In genomic region chr19:52189745-52190678, GRCh38 we compare ENCODE assay signal across 8 cellular contexts. TPM values are rescaled to one million over a fixed set of nuclear protein-coding genes. Genes with fewer than 3 reads are reported as not detected.
A peak's percentile ranks its signal among the peaks of the same experiment; 100 is the strongest.
DNase-seq lines count a peak whose midpoint lies in the region; ATAC-seq and TF ChIP-seq lines count a peak whose summit lies in the region.

Gene PPP2R1A, plus strand, starts transcription at chr19:52190052. Its CDS starts 45 bp downstream, at chr19:52190097.

- H4K20me1 ChIP-seq in BLaER1: peaks cover 44% of the 10 kb centered on the region

- H3K4me3 ChIP-seq in BLaER1: peak within 1 kb of the TSS; percentile 91
- H3K4me3 ChIP-seq in coronary artery: peak within 1 kb of the TSS; percentile 74

- H3K36me3 ChIP-seq in BLaER1: peaks cover 29% of the 10 kb centered on the region

- peak within 1 kb of the TSS; percentile 85 for H3K4me3 Mint-ChIP-seq in activated CD4-positive, alpha-beta T cell treated with anti-CD3 and anti-CD28 coated beads, Interleukin-2, amount 10 ng/mL, durations not matched to agents 7 days and 5 days

- no peaks in the 10 kb centered on the region for H3K27me3 Mint-ChIP-seq in activated CD4-positive, alpha-beta T cell treated with anti-CD3 and anti-CD28 coated beads, Interleukin-2, amount 10 ng/mL, durations not matched to agents 7 days and 5 days

- no peaks in the 10 kb centered on the region for H3K27me3 ChIP-seq in BLaER1
- no peaks in the 10 kb centered on the region for H3K27me3 ChIP-seq in layer of hippocampus (ENCODE audit: control insufficient read depth, insufficient read depth, low read length)

- H3K4me1 ChIP-seq in BLaER1: peaks cover 51% of the 10 kb centered on the region

- ATAC-seq in GM19328 (IDR thresholded peaks at IDR 0.05; ENCODE audit: unreplicated experiment) (peak; percentile 83), HG03520 (IDR thresholded peaks at IDR 0.05; ENCODE audit: unreplicated experiment) (peak; percentile 91)

- POLR2A ChIA-PET in activated CD4-positive, alpha-beta T cell treated with anti-CD3 and anti-CD28 coated beads, Interleukin-2, amount 10 ng/mL, durations not matched to agents 7 days and 5 days (lab: Charles Lee): interaction anchor here (0.7 kb wide), 1 partner anchor 18 kb away, joined by 3 read pairs; no protein-coding TSS in a partner anchor

- peak within 1 kb of the TSS; percentile 99 for H3K4me2 ChIP-seq in BLaER1

- peak within 1 kb of the TSS; percentile 97 for H3K27ac Mint-ChIP-seq in activated CD4-positive, alpha-beta T cell treated with anti-CD3 and anti-CD28 coated beads, Interleukin-2, amount 10 ng/mL, durations not matched to agents 7 days and 5 days

- peak within 1 kb of the TSS; percentile 96 for H3K9ac ChIP-seq in BLaER1

- peak; percentile 100 for DNase-seq in NCI-H69 (lab: John Stamatoyannopoulos, UW)
- peak; percentile 99 for DNase-seq in activated CD4-positive, alpha-beta T cell treated with anti-CD3 and anti-CD28 coated beads, Interleukin-2, amount 10 ng/mL, durations not matched to agents 7 days and 5 days
- DNase-seq in coronary artery (ENCODE audit: low spot score): peak; percentile 100
- DNase-seq in stimulated activated CD4-positive, alpha-beta T cell treated with anti-CD3 and anti-CD28 coated beads, Interleukin-1b, Interleukin-23, amount 100 ng/mL, for 4 hours (ENCODE audit: low read depth in 2 of 2): peak; percentile 91 to 96

- H3K36me3 Mint-ChIP-seq in activated CD4-positive, alpha-beta T cell treated with anti-CD3 and anti-CD28 coated beads, Interleukin-2, amount 10 ng/mL, durations not matched to agents 7 days and 5 days (ENCODE audit: low read depth): peaks cover 32% of the 10 kb centered on the region

- peaks cover 6% of the 10 kb centered on the region for H3K9me3 Mint-ChIP-seq in activated CD4-positive, alpha-beta T cell treated with anti-CD3 and anti-CD28 coated beads, Interleukin-2, amount 10 ng/mL, durations not matched to agents 7 days and 5 days

- no peak for TF ChIP-seq CTCF in coronary artery (IDR thresholded peaks at IDR 0.05)

- H3K9me3 ChIP-seq in BLaER1: no peaks in the 10 kb centered on the region; the same call in 1 of the 2 replicates

- peak within 1 kb of the TSS; percentile 99 for H3K27ac ChIP-seq in BLaER1
- H3K27ac ChIP-seq in coronary artery: peak within 1 kb of the TSS; percentile 89 to 98
- H3K27ac ChIP-seq in layer of hippocampus (ENCODE audit: low read depth, low read length): peak within 1 kb of the TSS; percentile 99

- CTCF ChIA-PET in activated CD4-positive, alpha-beta T cell treated with anti-CD3 and anti-CD28 coated beads, Interleukin-2, amount 10 ng/mL, durations not matched to agents 7 days and 5 days (lab: Charles Lee): interaction anchor here (0.8 to 1.7 kb wide), 6 partner anchors 8 to 51 kb away, joined by 3 to 7 read pairs (median 4); partner anchors contain the start of gene ZNF616

- H3K4me1 Mint-ChIP-seq in activated CD4-positive, alpha-beta T cell treated with anti-CD3 and anti-CD28 coated beads, Interleukin-2, amount 10 ng/mL, durations not matched to agents 7 days and 5 days: peaks cover 37% of the 10 kb centered on the region

RNA-seq across cellular contexts. Expression of gene PPP2R1A, which starts in this region (rescaled TPM):
- 100 to 1,000 TPM; 184 to 214 TPM for total RNA-seq in activated CD4-positive, alpha-beta T cell treated with anti-CD3 and anti-CD28 coated beads, Interleukin-2, amount 10 ng/mL, durations not matched to agents 7 days and 5 days

Comparison
In these comparisons a context has a peak if more than half of its experiments do, and no peak if none do; other contexts are left out.
1. Peak in every context shown above with its lines: DNase-seq, ATAC-seq, H3K4me3 ChIP-seq and H3K27ac ChIP-seq.